ENCODE assay signal across 1 cellular context in the genomic region with DNA sequence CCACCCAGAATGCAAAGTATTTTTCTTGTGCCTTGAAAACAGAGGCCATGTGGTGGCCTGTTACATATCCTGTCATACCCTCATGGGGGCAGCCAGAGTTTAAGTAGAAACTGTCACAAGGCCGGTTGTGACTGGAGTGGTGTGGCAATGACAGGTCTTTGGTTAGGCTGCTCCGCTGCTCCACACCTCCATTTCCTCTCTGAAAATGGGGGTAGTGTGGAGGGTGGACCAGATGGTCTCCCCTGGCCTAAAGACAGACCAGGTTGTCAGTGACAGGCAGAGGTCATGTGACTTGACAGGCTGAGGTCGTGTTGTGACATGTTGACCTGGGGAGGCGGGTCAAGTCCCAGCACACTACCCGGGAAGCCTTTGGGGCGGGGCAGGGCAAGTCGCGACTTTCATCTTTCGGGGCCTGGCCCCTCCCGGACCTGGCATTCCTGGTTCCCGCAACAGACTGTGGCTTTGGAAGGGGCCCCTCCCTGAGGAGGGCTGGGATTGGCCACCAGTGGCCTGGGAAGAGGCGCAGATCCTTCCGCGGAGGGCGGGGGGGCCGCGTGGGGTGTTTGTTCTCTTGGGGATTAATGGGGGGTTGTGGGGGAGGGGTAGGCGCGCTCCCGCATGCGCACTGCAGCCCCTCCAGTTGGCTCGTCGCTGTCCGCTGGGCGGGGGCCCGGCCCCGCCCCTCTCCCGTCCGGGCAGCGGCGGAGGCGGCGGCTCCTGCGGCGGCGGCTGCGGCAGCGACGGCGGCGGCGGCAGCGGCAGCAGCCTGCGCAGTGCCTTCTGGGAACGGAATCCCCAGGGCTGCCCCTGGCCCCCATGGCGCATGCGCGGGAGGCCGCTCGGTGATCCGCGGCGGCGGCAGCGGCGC.
TF ChIP-seq lines count a peak whose summit lies in the region.

A gene with protein sequence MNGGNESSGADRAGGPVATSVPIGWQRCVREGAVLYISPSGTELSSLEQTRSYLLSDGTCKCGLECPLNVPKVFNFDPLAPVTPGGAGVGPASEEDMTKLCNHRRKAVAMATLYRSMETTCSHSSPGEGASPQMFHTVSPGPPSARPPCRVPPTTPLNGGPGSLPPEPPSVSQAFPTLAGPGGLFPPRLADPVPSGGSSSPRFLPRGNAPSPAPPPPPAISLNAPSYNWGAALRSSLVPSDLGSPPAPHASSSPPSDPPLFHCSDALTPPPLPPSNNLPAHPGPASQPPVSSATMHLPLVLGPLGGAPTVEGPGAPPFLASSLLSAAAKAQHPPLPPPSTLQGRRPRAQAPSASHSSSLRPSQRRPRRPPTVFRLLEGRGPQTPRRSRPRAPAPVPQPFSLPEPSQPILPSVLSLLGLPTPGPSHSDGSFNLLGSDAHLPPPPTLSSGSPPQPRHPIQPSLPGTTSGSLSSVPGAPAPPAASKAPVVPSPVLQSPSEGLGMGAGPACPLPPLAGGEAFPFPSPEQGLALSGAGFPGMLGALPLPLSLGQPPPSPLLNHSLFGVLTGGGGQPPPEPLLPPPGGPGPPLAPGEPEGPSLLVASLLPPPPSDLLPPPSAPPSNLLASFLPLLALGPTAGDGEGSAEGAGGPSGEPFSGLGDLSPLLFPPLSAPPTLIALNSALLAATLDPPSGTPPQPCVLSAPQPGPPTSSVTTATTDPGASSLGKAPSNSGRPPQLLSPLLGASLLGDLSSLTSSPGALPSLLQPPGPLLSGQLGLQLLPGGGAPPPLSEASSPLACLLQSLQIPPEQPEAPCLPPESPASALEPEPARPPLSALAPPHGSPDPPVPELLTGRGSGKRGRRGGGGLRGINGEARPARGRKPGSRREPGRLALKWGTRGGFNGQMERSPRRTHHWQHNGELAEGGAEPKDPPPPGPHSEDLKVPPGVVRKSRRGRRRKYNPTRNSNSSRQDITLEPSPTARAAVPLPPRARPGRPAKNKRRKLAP (plus strand): TSS at position 806 of the 868 bp plus-strand sequence. CDS start 1,480 bp downstream, outside the sequence.

TF ChIP-seq in K562, 482 proteins besides CTCF, POLR2A, EP300 and RAD21 (continued from another document and continues in another):
- TF ChIP-seq, protein P1, sequence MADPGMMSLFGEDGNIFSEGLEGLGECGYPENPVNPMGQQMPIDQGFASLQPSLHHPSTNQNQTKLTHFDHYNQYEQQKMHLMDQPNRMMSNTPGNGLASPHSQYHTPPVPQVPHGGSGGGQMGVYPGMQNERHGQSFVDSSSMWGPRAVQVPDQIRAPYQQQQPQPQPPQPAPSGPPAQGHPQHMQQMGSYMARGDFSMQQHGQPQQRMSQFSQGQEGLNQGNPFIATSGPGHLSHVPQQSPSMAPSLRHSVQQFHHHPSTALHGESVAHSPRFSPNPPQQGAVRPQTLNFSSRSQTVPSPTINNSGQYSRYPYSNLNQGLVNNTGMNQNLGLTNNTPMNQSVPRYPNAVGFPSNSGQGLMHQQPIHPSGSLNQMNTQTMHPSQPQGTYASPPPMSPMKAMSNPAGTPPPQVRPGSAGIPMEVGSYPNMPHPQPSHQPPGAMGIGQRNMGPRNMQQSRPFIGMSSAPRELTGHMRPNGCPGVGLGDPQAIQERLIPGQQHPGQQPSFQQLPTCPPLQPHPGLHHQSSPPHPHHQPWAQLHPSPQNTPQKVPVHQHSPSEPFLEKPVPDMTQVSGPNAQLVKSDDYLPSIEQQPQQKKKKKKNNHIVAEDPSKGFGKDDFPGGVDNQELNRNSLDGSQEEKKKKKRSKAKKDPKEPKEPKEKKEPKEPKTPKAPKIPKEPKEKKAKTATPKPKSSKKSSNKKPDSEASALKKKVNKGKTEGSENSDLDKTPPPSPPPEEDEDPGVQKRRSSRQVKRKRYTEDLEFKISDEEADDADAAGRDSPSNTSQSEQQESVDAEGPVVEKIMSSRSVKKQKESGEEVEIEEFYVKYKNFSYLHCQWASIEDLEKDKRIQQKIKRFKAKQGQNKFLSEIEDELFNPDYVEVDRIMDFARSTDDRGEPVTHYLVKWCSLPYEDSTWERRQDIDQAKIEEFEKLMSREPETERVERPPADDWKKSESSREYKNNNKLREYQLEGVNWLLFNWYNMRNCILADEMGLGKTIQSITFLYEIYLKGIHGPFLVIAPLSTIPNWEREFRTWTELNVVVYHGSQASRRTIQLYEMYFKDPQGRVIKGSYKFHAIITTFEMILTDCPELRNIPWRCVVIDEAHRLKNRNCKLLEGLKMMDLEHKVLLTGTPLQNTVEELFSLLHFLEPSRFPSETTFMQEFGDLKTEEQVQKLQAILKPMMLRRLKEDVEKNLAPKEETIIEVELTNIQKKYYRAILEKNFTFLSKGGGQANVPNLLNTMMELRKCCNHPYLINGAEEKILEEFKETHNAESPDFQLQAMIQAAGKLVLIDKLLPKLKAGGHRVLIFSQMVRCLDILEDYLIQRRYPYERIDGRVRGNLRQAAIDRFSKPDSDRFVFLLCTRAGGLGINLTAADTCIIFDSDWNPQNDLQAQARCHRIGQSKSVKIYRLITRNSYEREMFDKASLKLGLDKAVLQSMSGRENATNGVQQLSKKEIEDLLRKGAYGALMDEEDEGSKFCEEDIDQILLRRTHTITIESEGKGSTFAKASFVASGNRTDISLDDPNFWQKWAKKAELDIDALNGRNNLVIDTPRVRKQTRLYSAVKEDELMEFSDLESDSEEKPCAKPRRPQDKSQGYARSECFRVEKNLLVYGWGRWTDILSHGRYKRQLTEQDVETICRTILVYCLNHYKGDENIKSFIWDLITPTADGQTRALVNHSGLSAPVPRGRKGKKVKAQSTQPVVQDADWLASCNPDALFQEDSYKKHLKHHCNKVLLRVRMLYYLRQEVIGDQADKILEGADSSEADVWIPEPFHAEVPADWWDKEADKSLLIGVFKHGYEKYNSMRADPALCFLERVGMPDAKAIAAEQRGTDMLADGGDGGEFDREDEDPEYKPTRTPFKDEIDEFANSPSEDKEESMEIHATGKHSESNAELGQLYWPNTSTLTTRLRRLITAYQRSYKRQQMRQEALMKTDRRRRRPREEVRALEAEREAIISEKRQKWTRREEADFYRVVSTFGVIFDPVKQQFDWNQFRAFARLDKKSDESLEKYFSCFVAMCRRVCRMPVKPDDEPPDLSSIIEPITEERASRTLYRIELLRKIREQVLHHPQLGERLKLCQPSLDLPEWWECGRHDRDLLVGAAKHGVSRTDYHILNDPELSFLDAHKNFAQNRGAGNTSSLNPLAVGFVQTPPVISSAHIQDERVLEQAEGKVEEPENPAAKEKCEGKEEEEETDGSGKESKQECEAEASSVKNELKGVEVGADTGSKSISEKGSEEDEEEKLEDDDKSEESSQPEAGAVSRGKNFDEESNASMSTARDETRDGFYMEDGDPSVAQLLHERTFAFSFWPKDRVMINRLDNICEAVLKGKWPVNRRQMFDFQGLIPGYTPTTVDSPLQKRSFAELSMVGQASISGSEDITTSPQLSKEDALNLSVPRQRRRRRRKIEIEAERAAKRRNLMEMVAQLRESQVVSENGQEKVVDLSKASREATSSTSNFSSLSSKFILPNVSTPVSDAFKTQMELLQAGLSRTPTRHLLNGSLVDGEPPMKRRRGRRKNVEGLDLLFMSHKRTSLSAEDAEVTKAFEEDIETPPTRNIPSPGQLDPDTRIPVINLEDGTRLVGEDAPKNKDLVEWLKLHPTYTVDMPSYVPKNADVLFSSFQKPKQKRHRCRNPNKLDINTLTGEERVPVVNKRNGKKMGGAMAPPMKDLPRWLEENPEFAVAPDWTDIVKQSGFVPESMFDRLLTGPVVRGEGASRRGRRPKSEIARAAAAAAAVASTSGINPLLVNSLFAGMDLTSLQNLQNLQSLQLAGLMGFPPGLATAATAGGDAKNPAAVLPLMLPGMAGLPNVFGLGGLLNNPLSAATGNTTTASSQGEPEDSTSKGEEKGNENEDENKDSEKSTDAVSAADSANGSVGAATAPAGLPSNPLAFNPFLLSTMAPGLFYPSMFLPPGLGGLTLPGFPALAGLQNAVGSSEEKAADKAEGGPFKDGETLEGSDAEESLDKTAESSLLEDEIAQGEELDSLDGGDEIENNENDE (IDR thresholded peaks at IDR 0.05; ENCODE audit: low read depth, low read length) = no peak
- peak; percentile 52 for TF ChIP-seq E2F3 (CRISPR knock-in tag; IDR thresholded peaks at IDR 0.05)
- TF ChIP-seq EWSR1 (IDR thresholded peaks at IDR 0.05; ENCODE audit: borderline replicate concordance, low read depth, partially characterized antibody) = no peak
- no peak for TF ChIP-seq ETV5 (CRISPR knock-in tag; IDR thresholded peaks at IDR 0.05; ENCODE audit: low read depth)
- peak; percentile 84 for TF ChIP-seq MEF2D (tag; conservative IDR thresholded peaks at IDR 0.05; ENCODE audit: low read depth)
- TF ChIP-seq NFE2 (IDR thresholded peaks at IDR 0.05; ENCODE audit: low read depth) = no peak
- TF ChIP-seq NR4A1 (CRISPR knock-in tag; IDR thresholded peaks at IDR 0.05) = peak; percentile 75; the same call in 1 of the 2 replicates
- peak; percentile 87 for TF ChIP-seq NR4A1 (tag; IDR thresholded peaks at IDR 0.05)
- 0 out of 2 replicates have a peak, but pooled peaks have one; percentile 47 for TF ChIP-seq CHCHD3 (CRISPR knock-in tag; IDR thresholded peaks at IDR 0.05)
- no peak for TF ChIP-seq SIRT6 (IDR thresholded peaks at IDR 0.05; ENCODE audit: low read depth, low read length)
- TF ChIP-seq ZNF384 (IDR thresholded peaks at IDR 0.05; ENCODE audit: low read depth, low read length) = no peak
- TF ChIP-seq CBX3 (IDR thresholded peaks at IDR 0.05; ENCODE audit: borderline replicate concordance in 1 of 2, low read length in 2 of 2) = peak in 1 of 2 experiments; percentile 72; a peak in 1 of 3 replicates
- peak; percentile 87 for TF ChIP-seq NFRKB (IDR thresholded peaks at IDR 0.05; ENCODE audit: low read depth)
- TF ChIP-seq MYC (IDR thresholded peaks at IDR 0.05; ENCODE audit: low read depth, low read length) = peak; percentile 68
- 0 out of 2 replicates have a peak, but pooled peaks have one; percentile 58 for TF ChIP-seq MYC (CRISPR knock-in tag; IDR thresholded peaks at IDR 0.05; ENCODE audit: borderline replicate concordance, low read depth)
- TF ChIP-seq HNRNPL (IDR thresholded peaks at IDR 0.05; ENCODE audit: low read depth, low read length) = no peak
- TF ChIP-seq YY1 (IDR thresholded peaks at IDR 0.05; ENCODE audit: borderline replicate concordance in 1 of 3, control insufficient read depth in 1 of 3, extremely low read depth in 1 of 3, insufficient read depth in 3 of 3, insufficient read length in 1 of 3, insufficient replicate concordance in 2 of 3, low read depth in 1 of 3, low read length in 2 of 3) = peak in 2 of 3 experiments; percentile 41 to 76
- no peak for TF ChIP-seq CBX8 (IDR thresholded peaks at IDR 0.05; ENCODE audit: borderline replicate concordance, extremely low read depth, low read depth, low read length, poor library complexity, severe bottlenecking)
- peak; percentile 50 for TF ChIP-seq POLR2H (tag; IDR thresholded peaks at IDR 0.05; ENCODE audit: low read depth)
- TF ChIP-seq ZNF589 (CRISPR knock-in tag; IDR thresholded peaks at IDR 0.05; ENCODE audit: low read depth) = peak; percentile 89
- no peak for TF ChIP-seq FOXA1 (IDR thresholded peaks at IDR 0.05; ENCODE audit: borderline replicate concordance)
- TF ChIP-seq, protein P2, sequence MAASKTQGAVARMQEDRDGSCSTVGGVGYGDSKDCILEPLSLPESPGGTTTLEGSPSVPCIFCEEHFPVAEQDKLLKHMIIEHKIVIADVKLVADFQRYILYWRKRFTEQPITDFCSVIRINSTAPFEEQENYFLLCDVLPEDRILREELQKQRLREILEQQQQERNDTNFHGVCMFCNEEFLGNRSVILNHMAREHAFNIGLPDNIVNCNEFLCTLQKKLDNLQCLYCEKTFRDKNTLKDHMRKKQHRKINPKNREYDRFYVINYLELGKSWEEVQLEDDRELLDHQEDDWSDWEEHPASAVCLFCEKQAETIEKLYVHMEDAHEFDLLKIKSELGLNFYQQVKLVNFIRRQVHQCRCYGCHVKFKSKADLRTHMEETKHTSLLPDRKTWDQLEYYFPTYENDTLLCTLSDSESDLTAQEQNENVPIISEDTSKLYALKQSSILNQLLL (CRISPR knock-in tag; IDR thresholded peaks at IDR 0.05; ENCODE audit: borderline replicate concordance) = no peak
- peak; percentile 73 for TF ChIP-seq ARID1B (IDR thresholded peaks at IDR 0.05)
- TF ChIP-seq HOXB6 (CRISPR knock-in tag; IDR thresholded peaks at IDR 0.05; ENCODE audit: borderline replicate concordance) = no peak
- 0 out of 2 replicates have a peak, but pooled peaks have one; percentile 16 for TF ChIP-seq ZKSCAN1 (IDR thresholded peaks at IDR 0.05; ENCODE audit: low read depth, low read length)
- TF ChIP-seq, protein P3, sequence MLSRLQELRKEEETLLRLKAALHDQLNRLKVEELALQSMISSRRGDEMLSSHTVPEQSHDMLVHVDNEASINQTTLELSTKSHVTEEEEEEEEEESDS (CRISPR knock-in tag; IDR thresholded peaks at IDR 0.05) = no peak
- TF ChIP-seq KLF10 (CRISPR knock-in tag; IDR thresholded peaks at IDR 0.05) = no peak
- TF ChIP-seq CBFA2T3 (IDR thresholded peaks at IDR 0.05) = peak; percentile 49
- no peak; the same call in 1 of the 2 replicates for TF ChIP-seq ZNF41 (CRISPR knock-in tag; conservative IDR thresholded peaks at IDR 0.05)
- peak; percentile 75; the same call in 1 of the 2 replicates for TF ChIP-seq FOXK1 (CRISPR knock-in tag; IDR thresholded peaks at IDR 0.05; ENCODE audit: borderline replicate concordance)
- peak; percentile 92 for TF ChIP-seq EP400 (IDR thresholded peaks at IDR 0.05)
- peak; percentile 96 to 97 for TF ChIP-seq FOXK2 (conservative IDR thresholded peaks at IDR 0.05 in 1 of 2, IDR thresholded peaks at IDR 0.05 in 1 of 2; ENCODE audit: low read depth in 2 of 2)
- TF ChIP-seq ERF (CRISPR knock-in tag; IDR thresholded peaks at IDR 0.05) = peak; percentile 51; the same call in 1 of the 2 replicates
- TF ChIP-seq, protein P4, sequence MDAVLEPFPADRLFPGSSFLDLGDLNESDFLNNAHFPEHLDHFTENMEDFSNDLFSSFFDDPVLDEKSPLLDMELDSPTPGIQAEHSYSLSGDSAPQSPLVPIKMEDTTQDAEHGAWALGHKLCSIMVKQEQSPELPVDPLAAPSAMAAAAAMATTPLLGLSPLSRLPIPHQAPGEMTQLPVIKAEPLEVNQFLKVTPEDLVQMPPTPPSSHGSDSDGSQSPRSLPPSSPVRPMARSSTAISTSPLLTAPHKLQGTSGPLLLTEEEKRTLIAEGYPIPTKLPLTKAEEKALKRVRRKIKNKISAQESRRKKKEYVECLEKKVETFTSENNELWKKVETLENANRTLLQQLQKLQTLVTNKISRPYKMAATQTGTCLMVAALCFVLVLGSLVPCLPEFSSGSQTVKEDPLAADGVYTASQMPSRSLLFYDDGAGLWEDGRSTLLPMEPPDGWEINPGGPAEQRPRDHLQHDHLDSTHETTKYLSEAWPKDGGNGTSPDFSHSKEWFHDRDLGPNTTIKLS (IDR thresholded peaks at IDR 0.05; ENCODE audit: borderline replicate concordance, low read depth) = no peak; the same call in 1 of the 2 replicates
- TF ChIP-seq NCOA6 (IDR thresholded peaks at IDR 0.05) = no peak
- TF ChIP-seq, protein P5, sequence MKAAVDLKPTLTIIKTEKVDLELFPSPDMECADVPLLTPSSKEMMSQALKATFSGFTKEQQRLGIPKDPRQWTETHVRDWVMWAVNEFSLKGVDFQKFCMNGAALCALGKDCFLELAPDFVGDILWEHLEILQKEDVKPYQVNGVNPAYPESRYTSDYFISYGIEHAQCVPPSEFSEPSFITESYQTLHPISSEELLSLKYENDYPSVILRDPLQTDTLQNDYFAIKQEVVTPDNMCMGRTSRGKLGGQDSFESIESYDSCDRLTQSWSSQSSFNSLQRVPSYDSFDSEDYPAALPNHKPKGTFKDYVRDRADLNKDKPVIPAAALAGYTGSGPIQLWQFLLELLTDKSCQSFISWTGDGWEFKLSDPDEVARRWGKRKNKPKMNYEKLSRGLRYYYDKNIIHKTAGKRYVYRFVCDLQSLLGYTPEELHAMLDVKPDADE (conservative IDR thresholded peaks at IDR 0.05; ENCODE audit: control insufficient read depth, low read depth, low read length) = peak; percentile 71
